Comparison of ENCODE assay signal across 18 cellular contexts in genomic region chr11:86977441-86978050, GRCh38. TPM values are rescaled to one million over a fixed set of nuclear protein-coding genes. Genes with fewer than 3 reads are reported as not detected.
"Had no signal": no experiment of that assay in that cellular context is flagged by ENCODE, and none has a peak within 500 bp of the region (broad histone marks: within the 10 kb centered on the region; RNA-seq: fewer than 3 reads in every experiment).

No MANE protein-coding gene starts in this region.

- H3K36me3 ChIP-seq: prostate gland, right lobe of liver, tibial nerve had no signal

- DNase-seq: activated B cell treated with CpG ODN at 0.5 μM for 24 hours; activated CD4-positive, alpha-beta memory T cell treated with anti-CD3 and anti-CD28 coated beads, Interleukin-2, amount 10 ng/mL, durations not matched to agents 7 days and 5 days; activated CD4-positive, alpha-beta T cell treated with anti-CD3 and anti-CD28 coated beads for 4 hours; activated CD8-positive, alpha-beta memory T cell treated with anti-CD3 and anti-CD28 coated beads, Interleukin-2, amount 10 ng/mL, durations not matched to agents 7 days and 5 days; activated naive CD4-positive, alpha-beta T cell; activated naive CD8-positive, alpha-beta T cell treated with anti-CD3 and anti-CD28 coated beads for 36 hours; anterior cingulate cortex; cerebellar nuclear complex; cortex of kidney; foreskin fibroblast; glutamatergic neuron; mammary epithelial cell; right lobe of liver; SK-N-SH; stimulated activated naive B cell treated with anti-CD40 and anti-IgM and Interleukin-4, amounts not matched to agents 10 μg/mL and 1 μg/mL and 100 μg/mL, for 72 hours had no signal

- H3K4me1 ChIP-seq: prostate gland had no signal

- H3K4me3 ChIP-seq: prostate gland, right lobe of liver, tibial nerve had no signal

- H3K27ac ChIP-seq: prostate gland, right lobe of liver had no signal

- H3K4me2 ChIP-seq: SK-N-SH had no signal

- ATAC-seq: activated CD8-positive, alpha-beta memory T cell treated with anti-CD3 and anti-CD28 coated beads, Interleukin-2, amount 10 ng/mL, durations not matched to agents 7 days and 5 days; left lobe of liver; right lobe of liver; stimulated activated naive B cell treated with anti-CD40 and anti-IgM and Interleukin-4, amounts not matched to agents 10 μg/mL and 1 μg/mL and 100 μg/mL, for 72 hours had no signal

- H3K9ac ChIP-seq: SK-N-SH had no signal

- H3K9me3 ChIP-seq: prostate gland, right lobe of liver, SK-N-SH had no signal

- H3K27me3 ChIP-seq: right lobe of liver, tibial nerve had no signal

RNA-seq across cellular contexts. Expression of gene FZD4, which starts 22.4 kb away (rescaled TPM):
- total RNA-seq: activated B cell treated with CpG ODN at 0.5 μM for 24 hours had no signal
